Comparison of ENCODE assay signal across 9 cellular contexts in genomic region chr9:91033802-91034201, GRCh38.
A peak's percentile ranks its signal among the peaks of the same experiment; 100 is the strongest.
DNase-seq lines count a peak whose midpoint lies in the region; ATAC-seq and TF ChIP-seq lines count a peak whose summit lies in the region.
"Had no signal": no experiment of that assay in that cellular context is flagged by ENCODE, and none has a peak within 500 bp of the region (broad histone marks: within the 10 kb centered on the region; RNA-seq: fewer than 3 reads in every experiment).

No MANE protein-coding gene starts in this region.

- peak; percentile 61 for TF ChIP-seq CTCF in 22Rv1 (IDR thresholded peaks at IDR 0.05)

- CTCF ChIA-PET in activated CD4-positive, alpha-beta memory T cell treated with anti-CD3 and anti-CD28 coated beads, Interleukin-2, amount 10 ng/mL, durations not matched to agents 7 days and 5 days (lab: Charles Lee), result interaction anchor here (0.6 to 3.4 kb wide), 14 partner anchors 9 to 521 kb away, joined by 3 to 61 read pairs (median 4); partner anchors contain the start of gene NFIL3

- H3K27me3 Mint-ChIP-seq in activated CD4-positive, alpha-beta memory T cell treated with anti-CD3 and anti-CD28 coated beads, Interleukin-2, amount 10 ng/mL, durations not matched to agents 7 days and 5 days, result no peaks in the 10 kb centered on the region

- H3K4me3 Mint-ChIP-seq in activated CD4-positive, alpha-beta memory T cell treated with anti-CD3 and anti-CD28 coated beads, Interleukin-2, amount 10 ng/mL, durations not matched to agents 7 days and 5 days, result no peak overlapping the region

- H3K27ac Mint-ChIP-seq in activated CD4-positive, alpha-beta memory T cell treated with anti-CD3 and anti-CD28 coated beads, Interleukin-2, amount 10 ng/mL, durations not matched to agents 7 days and 5 days, result no peak overlapping the region

- no peaks in the 10 kb centered on the region for H3K9me3 Mint-ChIP-seq in activated CD4-positive, alpha-beta memory T cell treated with anti-CD3 and anti-CD28 coated beads, Interleukin-2, amount 10 ng/mL, durations not matched to agents 7 days and 5 days

- no peaks in the 10 kb centered on the region for H3K36me3 Mint-ChIP-seq in activated CD4-positive, alpha-beta memory T cell treated with anti-CD3 and anti-CD28 coated beads, Interleukin-2, amount 10 ng/mL, durations not matched to agents 7 days and 5 days (ENCODE audit: low read depth)

- ATAC-seq in GM21423 (IDR thresholded peaks at IDR 0.05; ENCODE audit: unreplicated experiment) (no peak), GM19324 (IDR thresholded peaks at IDR 0.05; ENCODE audit: low FRiP score, unreplicated experiment) (no peak)

- POLR2A ChIA-PET in activated CD4-positive, alpha-beta memory T cell treated with anti-CD3 and anti-CD28 coated beads, Interleukin-2, amount 10 ng/mL, durations not matched to agents 7 days and 5 days (lab: Charles Lee), result interaction anchor here (0.5 to 5.4 kb wide), 3 partner anchors 66 to 390 kb away, joined by 3 to 61 read pairs (median 4); partner anchors contain the start of gene NFIL3

- no peak overlapping the region for H3K27ac ChIP-seq in 22Rv1
- H3K27ac ChIP-seq: epithelial cell of prostate had no signal

- TF ChIP-seq POLR2A in erythroblast (IDR thresholded peaks at IDR 0.05; ENCODE audit: low read length), result no peak

- DNase-seq in HT-29 (ENCODE audit: low spot score), result peak; percentile 4
- DNase-seq in activated CD4-positive, alpha-beta memory T cell treated with anti-CD3 and anti-CD28 coated beads, Interleukin-2, amount 10 ng/mL, durations not matched to agents 7 days and 5 days, result peak; percentile 81
- DNase-seq in erythroblast (lab: John Stamatoyannopoulos, UW), result peak; percentile 33 to 58
- DNase-seq in stimulated activated CD4-positive, alpha-beta T cell treated with anti-CD3 and anti-CD28 coated beads, Interleukin-4, amount 100 ng/mL, for 24 hours, result peak; percentile 82
- no peak for DNase-seq in midbrain (lab: John Stamatoyannopoulos, UW)

- peaks cover 41% of the 10 kb centered on the region for H3K4me1 Mint-ChIP-seq in activated CD4-positive, alpha-beta memory T cell treated with anti-CD3 and anti-CD28 coated beads, Interleukin-2, amount 10 ng/mL, durations not matched to agents 7 days and 5 days
